ENCODE assay signal across 8 cellular contexts in genomic region chr2:85327757-85328617, GRCh38. TPM values are rescaled to one million over a fixed set of nuclear protein-coding genes. Genes with fewer than 3 reads are reported as not detected.
DNase-seq lines count a peak whose midpoint lies in the region; ATAC-seq, FAIRE-seq and TF ChIP-seq lines count a peak whose summit lies in the region.

TGOLN2 (minus strand) TSS chr2:85327989; CDS start chr2:85327962, 27 bp downstream.

- peak within 1 kb of the TSS; percentile 87 for H3K4me3 ChIP-seq in WI38 (ENCODE audit: low read depth, low read length)
- H3K4me3 ChIP-seq in mammary epithelial cell (replicated peaks in 1 of 3; ENCODE audit: insufficient read depth in 1 of 3, low read depth in 2 of 3, low read length in 3 of 3), result peak within 1 kb of the TSS; percentile 75 to 84 (median 80)
- peak within 1 kb of the TSS; percentile 56 to 89 for H3K4me3 ChIP-seq in small intestine (ENCODE audit: low read depth in 1 of 2, low read length in 2 of 2)

- no peaks in the 10 kb centered on the region for H3K9me3 ChIP-seq in mammary epithelial cell (replicated peaks; ENCODE audit: insufficient read depth, low read length)
- H3K9me3 ChIP-seq in small intestine (ENCODE audit: control insufficient read depth, low read depth), result no peaks in the 10 kb centered on the region

- ATAC-seq in GM18909 (IDR thresholded peaks at IDR 0.05; ENCODE audit: poor library complexity, unreplicated experiment), result peak; percentile 90
- peak; percentile 83 for ATAC-seq in HG03159 (IDR thresholded peaks at IDR 0.05; ENCODE audit: unreplicated experiment)

- no peak for TF ChIP-seq CTCF in WI38 (IDR thresholded peaks at IDR 0.05; ENCODE audit: low read depth, low read length)
- TF ChIP-seq CTCF in mammary epithelial cell (conservative IDR thresholded peaks at IDR 0.05 in 1 of 2, IDR thresholded peaks at IDR 0.05 in 1 of 2; ENCODE audit: extremely low read depth in 1 of 2, insufficient read depth in 1 of 2, low read depth in 1 of 2, low read length in 2 of 2), result no peak

- H3K27ac ChIP-seq in mammary epithelial cell (ENCODE audit: insufficient read depth, low read depth, low read length) (peak within 1 kb of the TSS; percentile 84), small intestine (ENCODE audit: low read depth in 1 of 2, low read length in 1 of 2) (peak within 1 kb of the TSS; percentile 95 to 99)

- H3K36me3 ChIP-seq in mammary epithelial cell (ENCODE audit: insufficient read depth, low read length) (peaks cover 16% of the 10 kb centered on the region), small intestine (ENCODE audit: control insufficient read depth in 2 of 2, insufficient read depth in 2 of 2, low read length in 2 of 2) (peaks cover 4 to 10% of the 10 kb centered on the region in 2 donors)

- peaks cover 3% of the 10 kb centered on the region for H4K20me1 ChIP-seq in mammary epithelial cell (ENCODE audit: insufficient read depth, low read length)

- in situ Hi-C loops in mammary epithelial cell (cut with MboI; ENCODE audit: low sequenced_read_pairs in 2 of 2), result no loop called here

- peak within 1 kb of the TSS; percentile 91 for H3K4me2 ChIP-seq in mammary epithelial cell (ENCODE audit: insufficient read depth, low read depth, low read length)

- TSS peak; percentile 89 for BruUV-seq in mammary epithelial cell (replicated peaks; lab: Mats Ljungman, UMichigan)

- H3K27me3 ChIP-seq in mammary epithelial cell (ENCODE audit: insufficient read depth, low read length) (no peaks in the 10 kb centered on the region), small intestine (ENCODE audit: control insufficient read depth in 2 of 2, insufficient read depth in 2 of 2, low read length in 2 of 2) (no peaks in the 10 kb centered on the region)

- intact Hi-C loops in mammary epithelial cell (cut with micrococcal nuclease), result loop anchor here (1.0 to 5.0 kb wide), 5 partner anchors 15 to 225 kb away; partner anchors contain the start of genes CAPG, ELMOD3 and RETSAT

- dilution Hi-C loops in mammary epithelial cell (cut with HindIII; ENCODE audit: low sequenced_read_pairs), result loop anchor here (5.0 to 10.0 kb wide), 3 partner anchors 51 to 247 kb away; partner anchors contain the start of genes CAPG and VAMP8

- H2AFZ ChIP-seq in mammary epithelial cell (ENCODE audit: low read depth, low read length), result peak within 1 kb of the TSS; percentile 90

- H3K4me1 ChIP-seq in mammary epithelial cell (ENCODE audit: insufficient read depth, low read length) (peaks cover 17% of the 10 kb centered on the region), small intestine (ENCODE audit: control insufficient read depth in 2 of 2, insufficient read depth in 1 of 2, low read depth in 1 of 2, low read length in 1 of 2) (peaks cover 2 to 4% of the 10 kb centered on the region in 2 donors)

- peak within 1 kb of the TSS; percentile 94 for H3K9ac ChIP-seq in mammary epithelial cell (ENCODE audit: insufficient read depth, low read length)

- no peak for FAIRE-seq in small intestine (lab: Jason Lieb, UNC)

- under 1% methylated on average over 44 of the region's 63 CpGs for WGBS in mammary epithelial cell (ENCODE audit: low coverage, missing lambda C conversion rate)
- 0 to 1% (median 0%) methylated on average over 46 to 63 of the region's 63 CpGs for WGBS in small intestine, 3 donors

- H3K79me2 ChIP-seq in mammary epithelial cell (ENCODE audit: insufficient read depth, low read length), result peaks cover 47% of the 10 kb centered on the region

- DNase-seq in AG08395 (ENCODE audit: low spot score) (peak; percentile 98), NCI-H2227 treated with DMSO at 0.1 percent for 48 hours (lab: John Stamatoyannopoulos, UW) (peak; percentile 90), mammary epithelial cell (peak; percentile 88), iPS-NIHi11 (ENCODE audit: low spot score) (peak; percentile 98), small intestine (peak; percentile 96)

- CTCF ChIA-PET in mammary epithelial cell (lab: Charles Lee; ENCODE audit: low non-redundant PET), result interaction anchor here (0.7 kb wide), 3 partner anchors 9 to 224 kb away, joined by 3 to 26 read pairs (median 3); partner anchors contain the start of gene RETSAT

RNA-seq across cellular contexts. Expression of gene TGOLN2, which starts in this region (rescaled TPM):
- 10 to 100 TPM; 64.8 to 83.0 TPM for total RNA-seq in mammary epithelial cell
- polyA plus RNA-seq in mammary epithelial cell, result 42.8 TPM
- polyA minus RNA-seq in mammary epithelial cell, result 54.5 TPM
- polyA plus RNA-seq in small intestine, result 10 to 100 TPM; 18.6 to 59.7 (median 26.7) TPM

Comparison
In these comparisons a context has a peak if more than half of its experiments do, and no peak if none do; other contexts are left out.
1. Peak in every context shown above with its lines: DNase-seq, ATAC-seq, H3K4me3 ChIP-seq and H3K27ac ChIP-seq.